15 cellular contexts compared by ENCODE assay signal in genomic region chr3:178901204-178901603, GRCh38.
"Had no signal": no experiment of that assay in that cellular context is flagged by ENCODE, and none has a peak within 500 bp of the region (broad histone marks: within the 10 kb centered on the region; RNA-seq: fewer than 3 reads in every experiment).

No MANE protein-coding gene starts in this region.

- H3K36me3 ChIP-seq: adrenal gland, thyroid gland had no signal

- H3K4me1 ChIP-seq: adrenal gland, thyroid gland had no signal

- DNase-seq: activated B cell treated with CpG ODN at 0.5 μM for 24 hours; activated CD4-positive, alpha-beta T cell treated with anti-CD3 and anti-CD28 coated beads for 48 hours; activated CD8-positive, alpha-beta memory T cell treated with anti-CD3 and anti-CD28 coated beads, Interleukin-2, amount 50 U/mL, for 4 hours; activated CD8-positive, alpha-beta T cell treated with anti-CD3 and anti-CD28 coated beads, Interleukin-2, amount 10 ng/mL, durations not matched to agents 7 days and 5 days; activated effector memory CD4-positive, alpha-beta T cell treated with anti-CD3 and anti-CD28 coated beads, Interleukin-2, amount 50 U/mL, for 16 hours; activated T-cell treated with anti-CD3 and anti-CD28 coated beads, Interleukin-2, amount 50 U/mL, for 48 hours; adrenal gland; dorsolateral prefrontal cortex; erythroblast; left ventricle myocardium superior; mesendoderm; natural killer cell; nucleus accumbens; stimulated activated naive B cell treated with anti-CD40 and anti-IgM and Interleukin-4, amounts not matched to agents 10 μg/mL and 1 μg/mL and 100 μg/mL, for 72 hours; thyroid gland had no signal

- ATAC-seq: activated CD8-positive, alpha-beta T cell treated with anti-CD3 and anti-CD28 coated beads, Interleukin-2, amount 10 ng/mL, durations not matched to agents 7 days and 5 days; left ventricle myocardium superior; natural killer cell; stimulated activated naive B cell treated with anti-CD40 and anti-IgM and Interleukin-4, amounts not matched to agents 10 μg/mL and 1 μg/mL and 100 μg/mL, for 72 hours had no signal

- H3K4me3 ChIP-seq: adrenal gland, dorsolateral prefrontal cortex, thyroid gland had no signal

- H3K27me3 ChIP-seq: adrenal gland, dorsolateral prefrontal cortex, thyroid gland had no signal

- H3K27ac ChIP-seq: adrenal gland, dorsolateral prefrontal cortex, thyroid gland had no signal

- H3K9me3 ChIP-seq: adrenal gland, thyroid gland had no signal
